In the genomic region with DNA sequence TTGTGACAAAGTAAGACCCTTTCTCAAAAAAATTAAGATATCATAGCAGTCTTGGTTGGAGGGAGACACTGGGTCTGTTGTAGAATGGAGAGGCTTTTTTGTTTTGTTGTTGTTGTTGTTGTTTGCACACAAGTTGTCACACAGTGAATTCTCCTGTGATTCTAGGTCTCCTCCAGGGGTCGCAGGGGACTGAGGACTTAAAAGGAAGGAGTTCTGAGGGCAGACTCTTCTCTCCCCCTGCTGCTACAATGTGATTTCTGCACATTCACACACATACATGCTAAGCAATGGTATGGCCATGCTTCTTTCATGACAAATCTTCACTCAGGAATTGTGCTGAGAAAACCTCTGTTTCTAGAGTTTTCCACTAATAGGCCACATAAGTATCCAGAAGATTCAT, we compare ENCODE assay signal across 16 cellular contexts.
DNase-seq lines count a peak whose midpoint lies in the region; ATAC-seq, FAIRE-seq and TF ChIP-seq lines count a peak whose summit lies in the region.
"Had no signal": no experiment of that assay in that cellular context is flagged by ENCODE, and none has a peak within 500 bp of the region (broad histone marks: within the 10 kb centered on the region; RNA-seq: fewer than 3 reads in every experiment).

No MANE protein-coding gene starts in this region.

- TF ChIP-seq CTCF in GM23338 (conservative IDR thresholded peaks at IDR 0.05; ENCODE audit: low read depth in 2 of 2) = peak; percentile 42 to 55
- TF ChIP-seq CTCF in H1 (IDR thresholded peaks at IDR 0.05; ENCODE audit: control extremely low read depth in 1 of 3, insufficient read depth in 1 of 3, low read depth in 1 of 3, low read length in 3 of 3) = peak in 1 of 3 experiments; percentile 18; a peak in 1 of 4 replicates
- TF ChIP-seq CTCF in lower lobe of right lung (IDR thresholded peaks at IDR 0.05) = no peak

- DNase-seq in GM23338 (ENCODE audit: low spot score) (peak; percentile 69), NAMALWA (ENCODE audit: low spot score) (peak; percentile 15), H1 (ENCODE audit: low read depth in 1 of 2, low spot score in 2 of 2) (no peak), mesendoderm (peak; percentile 57), lower lobe of right lung (no peak)
- DNase-seq: 8988T; CD4-positive, alpha-beta memory T cell; DMS79 treated with DMSO at 0.1 percent for 48 hours; GF-D8; IMR-90 had no signal

- no peak overlapping the region for H3K27ac ChIP-seq in GM23338 (ENCODE audit: low read depth)
- H3K27ac ChIP-seq in H1 (ENCODE audit: low read depth, low read length) = no peak overlapping the region
- H3K27ac ChIP-seq in mesendoderm (ENCODE audit: low read depth, low read length) = no peak overlapping the region
- H3K27ac ChIP-seq in lower lobe of right lung = no peak overlapping the region
- H3K27ac ChIP-seq: BLaER1 had no signal

- no peak overlapping the region for H4K91ac ChIP-seq in H1 (replicated peaks; ENCODE audit: insufficient read length, low read length)

- H3K9me3 ChIP-seq in H1 (ENCODE audit: insufficient read depth in 2 of 2, low read depth in 1 of 2, low read length in 1 of 2) (peaks cover under 1 to 5% of the 10 kb centered on the region in 2 experiments; a peak in 1 of 4 replicates), lower lobe of right lung (peaks cover 9% of the 10 kb centered on the region)
- H3K9me3 ChIP-seq: HAP-1 had no signal

- H3K36me3 ChIP-seq in GM23338 (ENCODE audit: insufficient read depth) (no peaks in the 10 kb centered on the region; the same call in 1 of the 2 replicates), H1 (ENCODE audit: control insufficient read depth in 2 of 4, insufficient read depth in 4 of 4, low read length in 3 of 4) (no peaks in the 10 kb centered on the region), mesendoderm (ENCODE audit: control insufficient read depth, insufficient read depth, low read length) (no peaks in the 10 kb centered on the region), lower lobe of right lung (no peaks in the 10 kb centered on the region)
- H3K36me3 ChIP-seq: HAP-1 had no signal

- no peaks in the 10 kb centered on the region for H3F3A ChIP-seq in GM23338 (replicated peaks; ENCODE audit: low read depth)

- H3K14ac ChIP-seq in H1 (ENCODE audit: insufficient read length) = no peak overlapping the region

- H3K9ac ChIP-seq in H1 (replicated peaks in 1 of 4; ENCODE audit: extremely low read depth in 1 of 4, low read depth in 3 of 4, low read length in 3 of 4) = peak overlapping the region in 1 of 4 experiments; percentile 11; a peak in 1 of 7 replicates
- H3K9ac ChIP-seq in mesendoderm (ENCODE audit: low read length) = no peak overlapping the region
- H3K9ac ChIP-seq: BLaER1 had no signal

- no peak overlapping the region for H3K4me3 ChIP-seq in GM23338
- no peak overlapping the region for H3K4me3 ChIP-seq in H1 (ENCODE audit: extremely low read depth in 1 of 4, insufficient read depth in 2 of 4, low read depth in 3 of 4, low read length in 4 of 4)
- H3K4me3 ChIP-seq in mesendoderm (ENCODE audit: low read length) = no peak overlapping the region
- no peak overlapping the region for H3K4me3 ChIP-seq in lower lobe of right lung
- H3K4me3 ChIP-seq: BLaER1, HAP-1 had no signal

- H3K4ac ChIP-seq in H1 (replicated peaks; ENCODE audit: insufficient read length, low read depth, low read length) (no peak overlapping the region), mesendoderm (ENCODE audit: low read depth, low read length) (no peak overlapping the region)

- H3K18ac ChIP-seq in H1 (ENCODE audit: extremely low read depth, low read length) = no peak overlapping the region
- no peak overlapping the region for H3K18ac ChIP-seq in mesendoderm (ENCODE audit: low read length)

- no peak overlapping the region for H2BK15ac ChIP-seq in H1 (ENCODE audit: low read length)
- no peak overlapping the region for H2BK15ac ChIP-seq in mesendoderm (replicated peaks; ENCODE audit: low read depth)

- no peak for TF ChIP-seq EP300 in H1 (IDR thresholded peaks at IDR 0.05; ENCODE audit: borderline replicate concordance in 1 of 2, low read depth in 2 of 2, low read length in 2 of 2)

- H4K5ac ChIP-seq in H1 (ENCODE audit: insufficient read length, low read depth, low read length) = no peak overlapping the region
- no peak overlapping the region for H4K5ac ChIP-seq in mesendoderm (ENCODE audit: low read length)

- H3K9me3 Mint-ChIP-seq in GM23338 = peaks cover 43% of the 10 kb centered on the region

- 64% methylated on average over 1 of the region's 1 CpG; no CpG with 5 or more reads in 1 of the 2 experiments for WGBS in H1 (ENCODE audit: extremely low coverage in 1 of 2, insufficient coverage in 1 of 2, insufficient read length in 1 of 2, insufficient replicate concordance in 2 of 2, low coverage in 1 of 2, low lambda C conversion rate in 2 of 2, missing lambda C conversion rate in 1 of 2), 2 experiments
- no CpG with 5 or more reads among the region's 1 CpG for WGBS in mesendoderm (ENCODE audit: extremely low coverage, insufficient coverage, low lambda C conversion rate)

- H3K79me2 ChIP-seq in GM23338 (replicated peaks; ENCODE audit: insufficient read depth) (peaks cover 99% of the 10 kb centered on the region), H1 (ENCODE audit: control insufficient read depth in 1 of 2, insufficient read depth in 2 of 2, low read length in 2 of 2) (peaks cover 0 to 96% of the 10 kb centered on the region in 2 experiments; a peak in 3 of 4 replicates), mesendoderm (ENCODE audit: control insufficient read depth, insufficient read depth, low read length) (peaks cover 17% of the 10 kb centered on the region)

- H3K56ac ChIP-seq in H1 (replicated peaks; ENCODE audit: insufficient read length, low read depth, low read length) (no peak overlapping the region), mesendoderm (ENCODE audit: low read length) (no peak overlapping the region)

- no peak overlapping the region for H2BK20ac ChIP-seq in H1 (ENCODE audit: low read length)

- H2AK5ac ChIP-seq in H1 (ENCODE audit: low read depth, low read length) = no peak overlapping the region
- no peak overlapping the region for H2AK5ac ChIP-seq in mesendoderm (ENCODE audit: low read length)

- no peaks in the 10 kb centered on the region; the same call in 2 of the 3 replicates for H3K4me1 Mint-ChIP-seq in GM23338
- H3K4me1 Mint-ChIP-seq: CD14-positive monocyte had no signal

- H4K8ac ChIP-seq in H1 (ENCODE audit: extremely low read depth, insufficient read depth, low read length) (no peak overlapping the region), mesendoderm (ENCODE audit: low read depth, low read length) (no peak overlapping the region)

- H3K4me2 ChIP-seq in GM23338 (no peak overlapping the region), H1 (ENCODE audit: insufficient read depth in 1 of 2, low read depth in 2 of 2, low read length in 2 of 2) (no peak overlapping the region), mesendoderm (ENCODE audit: low read length) (no peak overlapping the region)
- H3K4me2 ChIP-seq: BLaER1 had no signal

- no peak for TF ChIP-seq POLR2A in H1 (IDR thresholded peaks at IDR 0.05; ENCODE audit: control extremely low read depth in 1 of 2, low read depth in 2 of 2, low read length in 2 of 2)

- no peak overlapping the region for H3K4me3 Mint-ChIP-seq in GM23338
- H3K4me3 Mint-ChIP-seq: CD14-positive monocyte; CD4-positive, alpha-beta memory T cell had no signal

- H3K27me3 ChIP-seq in GM23338 (ENCODE audit: insufficient read depth) (no peaks in the 10 kb centered on the region), H1 (replicated peaks in 1 of 4; ENCODE audit: control insufficient read depth in 3 of 4, extremely low read depth in 1 of 4, insufficient read depth in 3 of 4, low read length in 3 of 4) (no peaks in the 10 kb centered on the region), mesendoderm (ENCODE audit: insufficient read depth, low read length, poor library complexity) (no peaks in the 10 kb centered on the region), lower lobe of right lung (ENCODE audit: low read depth) (no peaks in the 10 kb centered on the region)
- H3K27me3 ChIP-seq: BLaER1 had no signal

- H2BK120ac ChIP-seq in H1 (replicated peaks; ENCODE audit: low read depth, low read length) (no peak overlapping the region), mesendoderm (ENCODE audit: low read depth, low read length) (no peak overlapping the region)

- no peaks in the 10 kb centered on the region for H3K9me2 ChIP-seq in GM23338 (ENCODE audit: insufficient read depth)

- H2BK12ac ChIP-seq in H1 (ENCODE audit: low read depth, low read length) = no peak overlapping the region

- CTCF ChIA-PET in H1 (lab: Charles Lee; ENCODE audit: partially characterized antibody) = interaction anchor here (1.0 to 1.7 kb wide), 2 partner anchors 10 to 90 kb away, joined by 3 to 4 read pairs; no protein-coding TSS in a partner anchor

- H4K20me1 ChIP-seq in GM23338 (replicated peaks; ENCODE audit: insufficient read depth) (peaks cover 36% of the 10 kb centered on the region), H1 (replicated peaks in 1 of 2; ENCODE audit: control insufficient read depth in 1 of 2, insufficient read depth in 2 of 2, low read length in 2 of 2) (peaks cover 0 to 3% of the 10 kb centered on the region in 2 experiments)
- H4K20me1 ChIP-seq: BLaER1 had no signal

- POLR2A ChIA-PET in H1 (lab: Charles Lee; ENCODE audit: partially characterized antibody) = interaction anchor here (1.2 kb wide), 1 partner anchor 18 kb away, joined by 3 read pairs; no protein-coding TSS in a partner anchor

- H2BK5ac ChIP-seq in H1 (ENCODE audit: low read depth, low read length) (no peak overlapping the region), mesendoderm (ENCODE audit: low read length) (no peak overlapping the region)

- H2AFZ ChIP-seq in GM23338 (no peak overlapping the region), H1 (ENCODE audit: low read length) (no peak overlapping the region)

- H3K27ac Mint-ChIP-seq in GM23338 = no peak overlapping the region
- H3K27ac Mint-ChIP-seq: CD14-positive monocyte; CD4-positive, alpha-beta memory T cell had no signal

- no peaks in the 10 kb centered on the region for H3K27me3 Mint-ChIP-seq in GM23338 (ENCODE audit: insufficient read depth, low read depth, poor library complexity)
- H3K27me3 Mint-ChIP-seq: CD4-positive, alpha-beta memory T cell had no signal

- TF ChIP-seq RAD21 in H1 (IDR thresholded peaks at IDR 0.05 in 1 of 2, conservative IDR thresholded peaks at IDR 0.05 in 1 of 2; ENCODE audit: low read depth in 2 of 2, low read length in 2 of 2) = peak; percentile 7 to 8; a peak in 1 of 4 replicates

- H3K4me1 ChIP-seq in GM23338 (ENCODE audit: insufficient read depth) (peaks cover 4% of the 10 kb centered on the region; the same call in 1 of the 2 replicates), H1 (replicated peaks in 1 of 4; ENCODE audit: control insufficient read depth in 3 of 4, insufficient read depth in 4 of 4, low read length in 3 of 4) (0 out of 7 replicates have a peak, but pooled peaks cover 0 to 2% (median 0%) of the 10 kb centered on the region in 4 experiments), mesendoderm (ENCODE audit: control insufficient read depth, low read depth, low read length) (no peaks in the 10 kb centered on the region), lower lobe of right lung (no peaks in the 10 kb centered on the region)
- H3K4me1 ChIP-seq: BLaER1, HAP-1 had no signal

- FAIRE-seq in H1 (lab: Jason Lieb, UNC) = no peak
- FAIRE-seq: HTR-8/SVneo had no signal

- no peak overlapping the region for H3K23ac ChIP-seq in H1 (ENCODE audit: insufficient read length)
- H3K23ac ChIP-seq in mesendoderm (ENCODE audit: low read length) = no peak overlapping the region

- H3K23me2 ChIP-seq in H1 (ENCODE audit: low read depth, low read length) = no peaks in the 10 kb centered on the region

- ATAC-seq in GM23338 (peak; percentile 58; the same call in 1 of the 3 replicates), HG02798 (IDR thresholded peaks at IDR 0.05; ENCODE audit: poor library complexity, unreplicated experiment) (no peak), HG03521 (IDR thresholded peaks at IDR 0.05; ENCODE audit: unreplicated experiment) (no peak), lower lobe of right lung (no peak)

- H3K79me1 ChIP-seq in H1 (ENCODE audit: low read depth, low read length) = peaks cover 6% of the 10 kb centered on the region
- peaks cover 8% of the 10 kb centered on the region for H3K79me1 ChIP-seq in mesendoderm (ENCODE audit: low read length)

- peaks cover 86% of the 10 kb centered on the region for H3K36me3 Mint-ChIP-seq in GM23338 (ENCODE audit: low read depth)

- intact Hi-C loops in lower lobe of right lung (cut with DNase I) = no loop called here

Comparison
In these comparisons a context has a peak if more than half of its experiments do, and no peak if none do; other contexts are left out.
1. DNase-seq: peak in GM23338 (single experiment), NAMALWA (single experiment) and mesendoderm (single experiment); none in H1 (0 of 2) and lower lobe of right lung (single experiment).